8 cellular contexts compared by ENCODE assay signal in the genomic region with DNA sequence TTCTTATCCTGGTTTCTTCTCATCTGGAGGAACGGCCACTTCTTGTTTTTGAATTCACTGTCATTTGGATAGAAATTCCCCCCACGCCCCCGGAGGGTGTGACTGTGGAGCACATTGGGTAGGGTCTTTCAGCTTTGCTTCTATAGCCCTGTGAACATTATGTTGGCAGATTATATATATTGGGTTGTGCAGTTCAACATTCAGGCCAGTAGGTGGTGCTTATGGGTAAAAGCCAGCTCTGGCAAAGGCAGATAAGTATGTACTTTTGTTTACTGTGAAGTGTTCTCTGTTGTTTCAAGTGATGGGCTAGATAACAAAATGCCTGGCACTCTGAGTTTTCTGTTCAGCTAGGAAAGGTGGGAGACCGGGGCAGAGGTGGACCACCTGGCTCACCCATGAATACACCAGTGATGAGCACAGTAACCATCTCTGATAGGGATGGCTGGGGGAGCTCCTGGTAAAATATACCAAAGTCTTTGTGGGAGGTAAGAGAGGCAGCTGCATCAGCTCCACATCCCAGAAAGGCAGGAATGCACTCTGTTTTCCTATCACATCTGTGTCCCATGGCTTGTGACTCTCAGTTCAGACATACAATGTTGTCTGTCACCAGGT.
DNase-seq lines count a peak whose midpoint lies in the region; ATAC-seq and TF ChIP-seq lines count a peak whose summit lies in the region.

No MANE protein-coding gene starts in this region.

- H3K4me1 ChIP-seq in right atrium auricular region (no peaks in the 10 kb centered on the region), OCI-LY7 (ENCODE audit: insufficient read depth, low read length, poor library complexity, severe bottlenecking) (no peaks in the 10 kb centered on the region), esophagus squamous epithelium (no peaks in the 10 kb centered on the region)

- peak; percentile 59 for ATAC-seq in HG03196 (IDR thresholded peaks at IDR 0.05; ENCODE audit: unreplicated experiment)

- H3K27me3 ChIP-seq in right atrium auricular region (no peaks in the 10 kb centered on the region), esophagus squamous epithelium (no peaks in the 10 kb centered on the region)

- BruUV-seq in OCI-LY7 (replicated peaks; lab: Mats Ljungman, UMichigan), result no TSS peak

- H3K9me2 ChIP-seq in OCI-LY7 (ENCODE audit: insufficient read depth, low read length), result no peaks in the 10 kb centered on the region

- TF ChIP-seq CTCF in right atrium auricular region (IDR thresholded peaks at IDR 0.05) (peak; percentile 22 to 69), OCI-LY7 (conservative IDR thresholded peaks at IDR 0.05; ENCODE audit: low read length) (peak; percentile 79), esophagus squamous epithelium (IDR thresholded peaks at IDR 0.05) (peak in 5 of 6 experiments; percentile 11 to 55 (median 30))

- DNase-seq in right atrium auricular region (ENCODE audit: low spot score) (no peak), cardiac septum (ENCODE audit: low spot score) (no peak), OCI-LY7 (ENCODE audit: low spot score) (peak; percentile 22), esophagus squamous epithelium (lab: John Stamatoyannopoulos, UW) (no peak), renal cortical epithelial cell (ENCODE audit: low read depth) (peak; percentile 33), NCI-H1436 (lab: John Stamatoyannopoulos, UW) (no peak)
- no peak for DNase-seq in stimulated activated CD4-positive, alpha-beta T cell treated with anti-CD3 and anti-CD28 coated beads, Interleukin-1b, Interleukin-23, amount 100 ng/mL, for 48 hours

- no peak overlapping the region for H2AFZ ChIP-seq in OCI-LY7 (ENCODE audit: low read length)

- H3K36me3 ChIP-seq in right atrium auricular region, result no peaks in the 10 kb centered on the region
- H3K36me3 ChIP-seq in OCI-LY7 (ENCODE audit: insufficient read depth, low read length), result no peaks in the 10 kb centered on the region
- H3K36me3 ChIP-seq in esophagus squamous epithelium, result no peaks in the 10 kb centered on the region

- no peak overlapping the region for H3K4me2 ChIP-seq in OCI-LY7 (ENCODE audit: low read length)

- CTCF ChIA-PET in OCI-LY7 (lab: Charles Lee; ENCODE audit: unreplicated experiment), result no interaction called here

- 50 to 51% methylated on average over 3 to 4 of the region's 4 CpGs for WGBS in esophagus squamous epithelium, 2 donors

- H3K9me3 ChIP-seq in right atrium auricular region, result peaks cover 0 to 22% of the 10 kb centered on the region in 2 donors
- peaks cover 3% of the 10 kb centered on the region; the same call in 1 of the 2 replicates for H3K9me3 ChIP-seq in OCI-LY7 (ENCODE audit: low read length)
- H3K9me3 ChIP-seq in esophagus squamous epithelium, result peaks cover 0 to 16% (median 0%) of the 10 kb centered on the region in 3 donors

- H4K20me1 ChIP-seq in OCI-LY7 (ENCODE audit: insufficient read depth, low read length), result no peaks in the 10 kb centered on the region

- intact Hi-C loops in cardiac septum (cut with DNase I) (no loop called here), OCI-LY7 (cut with micrococcal nuclease; ENCODE audit: unreplicated experiment) (no loop called here), esophagus squamous epithelium (cut with DNase I) (no loop called here)

- POLR2A ChIA-PET in OCI-LY7 (lab: Charles Lee), result no interaction called here

- H3K4me3 ChIP-seq in right atrium auricular region (no peak overlapping the region), OCI-LY7 (ENCODE audit: low read depth, low read length, poor library complexity, severe bottlenecking) (no peak overlapping the region), esophagus squamous epithelium (no peak overlapping the region)

- TF ChIP-seq POLR2A in esophagus squamous epithelium (IDR thresholded peaks at IDR 0.05), result no peak

- H3K27ac ChIP-seq in right atrium auricular region (no peak overlapping the region), OCI-LY7 (ENCODE audit: low read depth, low read length, poor library complexity, severe bottlenecking) (no peak overlapping the region), esophagus squamous epithelium (no peak overlapping the region)

- H3K79me2 ChIP-seq in OCI-LY7 (ENCODE audit: insufficient read depth, low read depth, low read length), result no peaks in the 10 kb centered on the region

Comparison
In these comparisons a context has a peak if more than half of its experiments do, and no peak if none do; other contexts are left out.
1. DNase-seq: peak in OCI-LY7 (single experiment) and renal cortical epithelial cell (single experiment); none in right atrium auricular region (single experiment), cardiac septum (single experiment), esophagus squamous epithelium (single experiment), stimulated activated CD4-positive, alpha-beta T cell treated with anti-CD3 and anti-CD28 coated beads, Interleukin-1b, Interleukin-23, amount 100 ng/mL, for 48 hours (single experiment) and NCI-H1436 (single experiment).
2. Peak in every context shown above with its lines, with median percentiles within 50 percentile points of each other: CTCF ChIP-seq.